ENCODE assay signal across 16 cellular contexts in the genomic region with DNA sequence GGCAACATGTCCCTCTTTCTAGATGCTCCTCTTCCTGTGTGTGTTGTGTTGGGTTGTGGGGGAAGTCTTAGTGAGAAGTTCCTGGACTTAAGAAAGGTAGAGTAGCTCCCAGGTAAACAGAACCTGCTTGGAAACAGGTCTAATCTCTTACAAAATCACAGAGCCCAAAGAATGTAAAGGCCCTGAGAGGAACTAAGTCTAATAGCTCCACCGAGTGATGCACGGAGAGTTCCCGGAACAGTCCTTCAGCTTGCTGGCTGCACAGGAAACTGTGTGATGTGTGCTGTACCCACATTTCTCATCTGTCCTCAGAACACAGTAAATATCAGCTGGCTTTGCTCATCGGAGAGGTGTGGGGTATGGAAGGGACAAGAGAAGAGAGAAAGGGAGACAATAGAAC.
DNase-seq lines count a peak whose midpoint lies in the region; ATAC-seq and TF ChIP-seq lines count a peak whose summit lies in the region.
"Had no signal": no experiment of that assay in that cellular context is flagged by ENCODE, and none has a peak within 500 bp of the region (broad histone marks: within the 10 kb centered on the region; RNA-seq: fewer than 3 reads in every experiment).

No MANE protein-coding gene starts in this region.

- H3K9me3 ChIP-seq in PC-3 (ENCODE audit: low read length) (no peaks in the 10 kb centered on the region), smooth muscle cell (replicated peaks; ENCODE audit: low read depth) (no peaks in the 10 kb centered on the region)
- H3K9me3 ChIP-seq in CD8-positive, alpha-beta memory T cell (ENCODE audit: low read length) = no peaks in the 10 kb centered on the region

- H3K27me3 ChIP-seq in PC-3 (ENCODE audit: low read length) = no peaks in the 10 kb centered on the region
- H3K27me3 ChIP-seq in smooth muscle cell (ENCODE audit: low read depth) = no peaks in the 10 kb centered on the region
- H3K27me3 ChIP-seq in CD8-positive, alpha-beta memory T cell (ENCODE audit: insufficient read depth, low read length, poor library complexity, severe bottlenecking) = no peaks in the 10 kb centered on the region

- H3K36me3 ChIP-seq in PC-3 (ENCODE audit: low read depth, low read length) = no peaks in the 10 kb centered on the region
- H3K36me3 ChIP-seq in smooth muscle cell (ENCODE audit: low read depth) = no peaks in the 10 kb centered on the region
- no peaks in the 10 kb centered on the region for H3K36me3 ChIP-seq in CD8-positive, alpha-beta memory T cell (ENCODE audit: insufficient read depth, low read length)

- H3K4me1 Mint-ChIP-seq in activated CD8-positive, alpha-beta T cell treated with anti-CD3 and anti-CD28 coated beads, Interleukin-2, amount 10 ng/mL, durations not matched to agents 7 days and 5 days (ENCODE audit: low read depth) = peaks cover 5% of the 10 kb centered on the region
- H3K4me1 Mint-ChIP-seq in activated CD8-positive, alpha-beta T cell treated with anti-CD3 and anti-CD28 coated beads for 36 hours (ENCODE audit: low read depth) = no peaks in the 10 kb centered on the region
- no peaks in the 10 kb centered on the region for H3K4me1 Mint-ChIP-seq in CD8-positive, alpha-beta memory T cell
- H3K4me1 Mint-ChIP-seq: CD4-positive, CD25-positive, alpha-beta regulatory T cell had no signal

- H3K4me1 ChIP-seq in PC-3 (ENCODE audit: insufficient read depth, low read length) (peaks cover 55% of the 10 kb centered on the region), smooth muscle cell (ENCODE audit: low read depth) (peaks cover 32% of the 10 kb centered on the region)
- H3K4me1 ChIP-seq in CD8-positive, alpha-beta memory T cell (ENCODE audit: insufficient read depth, low read length) = no peaks in the 10 kb centered on the region

- peak overlapping the region; percentile 30; the same call in 1 of the 2 replicates for H3K4me3 ChIP-seq in PC-3 (ENCODE audit: low read length)
- H3K4me3 ChIP-seq in smooth muscle cell = no peak overlapping the region
- no peak overlapping the region for H3K4me3 ChIP-seq in CD8-positive, alpha-beta memory T cell (ENCODE audit: low read length)

- no peaks in the 10 kb centered on the region for H3K36me3 Mint-ChIP-seq in activated CD8-positive, alpha-beta T cell treated with anti-CD3 and anti-CD28 coated beads, Interleukin-2, amount 10 ng/mL, durations not matched to agents 7 days and 5 days (ENCODE audit: low read depth)
- no peaks in the 10 kb centered on the region for H3K36me3 Mint-ChIP-seq in activated CD8-positive, alpha-beta T cell treated with anti-CD3 and anti-CD28 coated beads for 36 hours (ENCODE audit: low read depth)
- no peaks in the 10 kb centered on the region for H3K36me3 Mint-ChIP-seq in CD8-positive, alpha-beta memory T cell
- H3K36me3 Mint-ChIP-seq: CD4-positive, CD25-positive, alpha-beta regulatory T cell had no signal

- H3K27me3 Mint-ChIP-seq in activated CD8-positive, alpha-beta T cell treated with anti-CD3 and anti-CD28 coated beads, Interleukin-2, amount 10 ng/mL, durations not matched to agents 7 days and 5 days (ENCODE audit: low read depth) = peaks cover 5% of the 10 kb centered on the region
- peaks cover 5% of the 10 kb centered on the region for H3K27me3 Mint-ChIP-seq in activated CD8-positive, alpha-beta T cell treated with anti-CD3 and anti-CD28 coated beads for 36 hours
- peaks cover 5 to 7% of the 10 kb centered on the region in 2 donors for H3K27me3 Mint-ChIP-seq in CD8-positive, alpha-beta memory T cell

- no peak for TF ChIP-seq CTCF in activated CD8-positive, alpha-beta T cell treated with anti-CD3 and anti-CD28 coated beads for 36 hours (IDR thresholded peaks at IDR 0.05)
- no peak for TF ChIP-seq CTCF in PC-3 (conservative IDR thresholded peaks at IDR 0.05; ENCODE audit: low read depth, low read length)
- no peak for TF ChIP-seq CTCF in smooth muscle cell (IDR thresholded peaks at IDR 0.05; ENCODE audit: borderline replicate concordance, insufficient read depth, poor library complexity, severe bottlenecking)
- no peak for TF ChIP-seq CTCF in GM10248 (IDR thresholded peaks at IDR 0.05; ENCODE audit: control extremely low read depth, extremely low read depth, low read depth, missing control alignments)

- intact Hi-C loops in activated CD8-positive, alpha-beta T cell treated with anti-CD3 and anti-CD28 coated beads for 36 hours (cut with micrococcal nuclease) = no loop called here
- intact Hi-C loops in PC-3 (cut with micrococcal nuclease) = loop anchor here (5.0 to 10.0 kb wide), 2 partner anchors 114 to 201 kb away; no protein-coding TSS in a partner anchor

- WGBS in smooth muscle cell (ENCODE audit: low lambda C conversion rate) = 50% methylated on average over 4 of the region's 4 CpGs

- CTCF ChIA-PET in activated CD8-positive, alpha-beta T cell treated with anti-CD3 and anti-CD28 coated beads, Interleukin-2, amount 10 ng/mL, durations not matched to agents 7 days and 5 days (lab: Charles Lee) = no interaction called here
- CTCF ChIA-PET in activated CD8-positive, alpha-beta T cell treated with anti-CD3 and anti-CD28 coated beads for 36 hours (lab: Charles Lee) = no interaction called here
- CTCF ChIA-PET in PC-3 (lab: Charles Lee) (interaction anchor here (0.5 to 1.7 kb wide), 2 partner anchors 14 to 150 kb away, joined by 4 to 7 read pairs; no protein-coding TSS in a partner anchor), GM10248 (lab: Yijun Ruan, JAX) (interaction anchor here (1.1 to 1.6 kb wide), 5 partner anchors 10 to 53 kb away, joined by 3 to 4 read pairs (median 3); no protein-coding TSS in a partner anchor)
- CTCF ChIA-PET in CD8-positive, alpha-beta memory T cell (lab: Charles Lee) = no interaction called here

- no peak overlapping the region for H3K27ac Mint-ChIP-seq in activated CD8-positive, alpha-beta T cell treated with anti-CD3 and anti-CD28 coated beads, Interleukin-2, amount 10 ng/mL, durations not matched to agents 7 days and 5 days
- no peak overlapping the region for H3K27ac Mint-ChIP-seq in activated CD8-positive, alpha-beta T cell treated with anti-CD3 and anti-CD28 coated beads for 36 hours
- no peak overlapping the region for H3K27ac Mint-ChIP-seq in CD8-positive, alpha-beta memory T cell
- H3K27ac Mint-ChIP-seq: CD4-positive, CD25-positive, alpha-beta regulatory T cell; HFFc6 had no signal

- peak; percentile 44 for ATAC-seq in activated CD8-positive, alpha-beta T cell treated with anti-CD3 and anti-CD28 coated beads, Interleukin-2, amount 10 ng/mL, durations not matched to agents 7 days and 5 days
- ATAC-seq in activated CD8-positive, alpha-beta T cell treated with anti-CD3 and anti-CD28 coated beads for 36 hours = no peak
- ATAC-seq in PC-3 = no peak
- ATAC-seq: Right ventricle myocardium inferior had no signal

- H3F3A ChIP-seq in PC-3 (ENCODE audit: low read length, unreplicated experiment) = peaks cover 3% of the 10 kb centered on the region
- H3F3A ChIP-seq in smooth muscle cell (ENCODE audit: low read depth) = peaks cover 72% of the 10 kb centered on the region

- peak overlapping the region; percentile 92 for H3K27ac ChIP-seq in PC-3 (ENCODE audit: low read length)
- peak overlapping the region; percentile 65 for H3K27ac ChIP-seq in smooth muscle cell (ENCODE audit: low read depth)
- no peak overlapping the region for H3K27ac ChIP-seq in CD8-positive, alpha-beta memory T cell (ENCODE audit: low read depth, low read length)

- H4K20me1 ChIP-seq in PC-3 (ENCODE audit: low read length) (no peaks in the 10 kb centered on the region), smooth muscle cell (ENCODE audit: low read depth) (no peaks in the 10 kb centered on the region)

- DNase-seq in activated CD8-positive, alpha-beta T cell treated with anti-CD3 and anti-CD28 coated beads, Interleukin-2, amount 10 ng/mL, durations not matched to agents 7 days and 5 days = no peak
- no peak for DNase-seq in activated CD8-positive, alpha-beta T cell treated with anti-CD3 and anti-CD28 coated beads for 36 hours
- DNase-seq in PC-3 (peak; percentile 25), islet precursor cell (peak; percentile 60), smooth muscle cell (lab: John Stamatoyannopoulos, UW; ENCODE audit: unreplicated experiment) (no peak), NK-92 (lab: John Stamatoyannopoulos, UW; ENCODE audit: unreplicated experiment) (no peak), GM10248 (ENCODE audit: extremely low spot score) (no peak)
- DNase-seq in CD8-positive, alpha-beta memory T cell = no peak
- DNase-seq: AML-193, DMS79 treated with DMSO at 0.1 percent for 48 hours, GDM1, HFFc6, NCI-H2107, NCI-H69 had no signal

- H3K4me2 ChIP-seq in PC-3 (ENCODE audit: low read length) (peak overlapping the region; percentile 70), smooth muscle cell (peak overlapping the region; percentile 52)

- no TSS peak for BruUV-seq in PC-3 (replicated peaks; lab: Mats Ljungman, UMichigan)

- POLR2A ChIA-PET in activated CD8-positive, alpha-beta T cell treated with anti-CD3 and anti-CD28 coated beads, Interleukin-2, amount 10 ng/mL, durations not matched to agents 7 days and 5 days (lab: Charles Lee) = no interaction called here
- POLR2A ChIA-PET in activated CD8-positive, alpha-beta T cell treated with anti-CD3 and anti-CD28 coated beads for 36 hours (lab: Charles Lee) = no interaction called here
- POLR2A ChIA-PET in PC-3 (lab: Charles Lee; ENCODE audit: unreplicated experiment) = no interaction called here
- POLR2A ChIA-PET in CD8-positive, alpha-beta memory T cell (lab: Charles Lee) = no interaction called here
- POLR2A ChIA-PET in GM10248 (lab: Yijun Ruan, JAX) = no interaction called here

- H2AFZ ChIP-seq in PC-3 (ENCODE audit: low read length) (no peak overlapping the region), smooth muscle cell (ENCODE audit: low read depth) (peak overlapping the region; percentile 60)

- H3K9ac ChIP-seq in PC-3 (ENCODE audit: low read length) (peak overlapping the region; percentile 62), smooth muscle cell (ENCODE audit: low read depth) (no peak overlapping the region)

- no peaks in the 10 kb centered on the region for H3K9me3 Mint-ChIP-seq in activated CD8-positive, alpha-beta T cell treated with anti-CD3 and anti-CD28 coated beads, Interleukin-2, amount 10 ng/mL, durations not matched to agents 7 days and 5 days (ENCODE audit: insufficient read depth)
- no peaks in the 10 kb centered on the region for H3K9me3 Mint-ChIP-seq in activated CD8-positive, alpha-beta T cell treated with anti-CD3 and anti-CD28 coated beads for 36 hours
- peaks cover 0 to 2% (median 0%) of the 10 kb centered on the region in 5 donors for H3K9me3 Mint-ChIP-seq in CD8-positive, alpha-beta memory T cell
- H3K9me3 Mint-ChIP-seq: HFFc6 had no signal

- no peaks in the 10 kb centered on the region for H3K79me2 ChIP-seq in PC-3 (ENCODE audit: low read length)
- peaks cover 8% of the 10 kb centered on the region for H3K79me2 ChIP-seq in smooth muscle cell (ENCODE audit: low read depth)

- H3K9me2 ChIP-seq in PC-3 (replicated peaks; ENCODE audit: low read length) = no peaks in the 10 kb centered on the region

- no peak overlapping the region for H3K4me3 Mint-ChIP-seq in activated CD8-positive, alpha-beta T cell treated with anti-CD3 and anti-CD28 coated beads, Interleukin-2, amount 10 ng/mL, durations not matched to agents 7 days and 5 days
- no peak overlapping the region for H3K4me3 Mint-ChIP-seq in activated CD8-positive, alpha-beta T cell treated with anti-CD3 and anti-CD28 coated beads for 36 hours
- H3K4me3 Mint-ChIP-seq in CD8-positive, alpha-beta memory T cell = no peak overlapping the region
- H3K4me3 Mint-ChIP-seq: CD4-positive, CD25-positive, alpha-beta regulatory T cell had no signal

Comparison
In these comparisons a context has a peak if more than half of its experiments do, and no peak if none do; other contexts are left out.
1. DNase-seq: peak in PC-3 (single experiment) and islet precursor cell (single experiment); none in activated CD8-positive, alpha-beta T cell treated with anti-CD3 and anti-CD28 coated beads, Interleukin-2, amount 10 ng/mL, durations not matched to agents 7 days and 5 days (single experiment), activated CD8-positive, alpha-beta T cell treated with anti-CD3 and anti-CD28 coated beads for 36 hours (single experiment), smooth muscle cell (single experiment), CD8-positive, alpha-beta memory T cell (0 of 5), NK-92 (single experiment) and GM10248 (single experiment).
2. CTCF ChIA-PET loops: an anchor here in PC-3 (0.5 to 1.7 kb wide) and GM10248 (1.1 to 1.6 kb wide); none called in activated CD8-positive, alpha-beta T cell treated with anti-CD3 and anti-CD28 coated beads, Interleukin-2, amount 10 ng/mL, durations not matched to agents 7 days and 5 days, activated CD8-positive, alpha-beta T cell treated with anti-CD3 and anti-CD28 coated beads for 36 hours and CD8-positive, alpha-beta memory T cell.